8 cellular contexts compared by ENCODE assay signal in genomic region chr22:41589601-41590365, GRCh38. TPM values are rescaled to one million over a fixed set of nuclear protein-coding genes. Genes with fewer than 3 reads are reported as not detected.
A peak's percentile ranks its signal among the peaks of the same experiment; 100 is the strongest.
DNase-seq lines count a peak whose midpoint lies in the region; ATAC-seq and TF ChIP-seq lines count a peak whose summit lies in the region.

Gene PMM1, minus strand, starts transcription at chr22:41589840. Its CDS starts 35 bp downstream, at chr22:41589805.

- ATAC-seq in GM21619 (IDR thresholded peaks at IDR 0.05; ENCODE audit: unreplicated experiment): peak; percentile 92

- H3K36me3 ChIP-seq in PC-9 (ENCODE audit: low read depth) (no peaks in the 10 kb centered on the region), mucosa of rectum (ENCODE audit: control insufficient read depth in 2 of 2, insufficient read depth in 2 of 2, low read length in 2 of 2) (peaks cover 2 to 7% of the 10 kb centered on the region in 2 donors)

- DNase-seq in DMS153 (lab: John Stamatoyannopoulos, UW): peak; percentile 99
- peak; percentile 99 for DNase-seq in Jurkat, Clone E6-1 (ENCODE audit: low read depth, low spot score)
- DNase-seq in PC-9: peak; percentile 99 to 100
- DNase-seq in activated T-cell treated with anti-CD3 and anti-CD28 coated beads, Interleukin-2, amount 50 U/mL, for 1 hour: peak; percentile 100
- peak; percentile 100 for DNase-seq in erythroblast (lab: John Stamatoyannopoulos, UW)
- peak; percentile 100 for DNase-seq in stimulated activated CD8-positive, alpha-beta memory T cell treated with anti-CD3 and anti-CD28 coated beads, Interleukin-4, amount 100 ng/mL, for 48 hours

- TF ChIP-seq CTCF in PC-9 (conservative IDR thresholded peaks at IDR 0.05): no peak

- peak within 1 kb of the TSS; percentile 37; the same call in 1 of the 2 replicates for H3K27ac ChIP-seq in PC-9
- peak within 1 kb of the TSS; percentile 73 to 80 for H3K27ac ChIP-seq in mucosa of rectum (ENCODE audit: low read depth in 2 of 2, low read length in 2 of 2)

- peaks cover 15% of the 10 kb centered on the region; the same call in 1 of the 2 replicates for H3K79me2 ChIP-seq in PC-9 (ENCODE audit: low read depth)

- peak within 1 kb of the TSS; percentile 85 for H3K4me3 ChIP-seq in Jurkat, Clone E6-1 (ENCODE audit: low read length)
- H3K4me3 ChIP-seq in PC-9 (peak within 1 kb of the TSS; percentile 98), mucosa of rectum (ENCODE audit: low read length in 2 of 2) (peak within 1 kb of the TSS; percentile 82 to 89)

- peak within 1 kb of the TSS; percentile 96 for H3K4me2 ChIP-seq in PC-9

- TF ChIP-seq POLR2A in erythroblast (IDR thresholded peaks at IDR 0.05; ENCODE audit: low read length): peak; percentile 84

- H2AFZ ChIP-seq in PC-9: peak within 1 kb of the TSS; percentile 98

- POLR2A ChIA-PET in PC-9 (lab: Charles Lee; ENCODE audit: unreplicated experiment): interaction anchor here (0.5 to 1.2 kb wide), 22 partner anchors 15 to 1424 kb away, joined by 3 to 37 read pairs (median 4); partner anchors contain the start of genes DESI1, POLR3H and XRCC6

- H3F3A ChIP-seq in PC-9 (ENCODE audit: insufficient read depth, low read depth): peaks cover 26% of the 10 kb centered on the region

- CTCF ChIA-PET in PC-9 (lab: Charles Lee): interaction anchor here (0.6 to 1.2 kb wide), 10 partner anchors 9 to 937 kb away, joined by 3 to 19 read pairs (median 4); partner anchors contain the start of gene XRCC6

- no peaks in the 10 kb centered on the region for H3K27me3 ChIP-seq in PC-9 (ENCODE audit: insufficient read depth, low read depth)
- no peaks in the 10 kb centered on the region for H3K27me3 ChIP-seq in mucosa of rectum (ENCODE audit: control insufficient read depth in 2 of 2, insufficient read depth in 2 of 2, low read length in 2 of 2)

- H3K9me2 ChIP-seq in PC-9 (ENCODE audit: insufficient read depth): no peaks in the 10 kb centered on the region

- BruUV-seq in PC-9 (replicated peaks; lab: Mats Ljungman, UMichigan): no TSS peak

- peak within 1 kb of the TSS; percentile 94 to 97 for H3K9ac ChIP-seq in mucosa of rectum (ENCODE audit: low read depth in 1 of 2, low read length in 2 of 2)

- H3K4me1 ChIP-seq in PC-9 (replicated peaks; ENCODE audit: insufficient read depth): peaks cover 18% of the 10 kb centered on the region
- H3K4me1 ChIP-seq in mucosa of rectum (ENCODE audit: control insufficient read depth in 2 of 2, insufficient read depth in 2 of 2, low read length in 2 of 2): peaks cover 6 to 11% of the 10 kb centered on the region in 2 donors

- no peaks in the 10 kb centered on the region; the same call in 1 of the 2 replicates for H4K20me1 ChIP-seq in PC-9 (ENCODE audit: insufficient read depth)

- no peaks in the 10 kb centered on the region for H3K9me3 ChIP-seq in PC-9 (ENCODE audit: insufficient read depth, low read depth)
- H3K9me3 ChIP-seq in mucosa of rectum (ENCODE audit: control insufficient read depth in 2 of 2, low read length in 2 of 2): no peaks in the 10 kb centered on the region

- intact Hi-C loops in PC-9 (cut with micrococcal nuclease; ENCODE audit: unreplicated experiment): loop anchor here (1.0 to 10.0 kb wide), 3 partner anchors 32 to 185 kb away; partner anchors contain the start of genes DESI1, POLR3H and XRCC6

RNA-seq across cellular contexts. Expression of gene PMM1, which starts in this region (rescaled TPM):
- 34.2 TPM for polyA plus RNA-seq in Jurkat, Clone E6-1 (2012; ENCODE audit: insufficient read depth, insufficient read length)
- total RNA-seq in PC-9 (2021): 49.3 and 53.1 TPM in 2 replicates

Comparison
In these comparisons a context has a peak if more than half of its experiments do, and no peak if none do; other contexts are left out.
1. Peak in every context shown above with its lines: DNase-seq, ATAC-seq, H3K4me3 ChIP-seq and H3K27ac ChIP-seq.